ENCODE assay signal across 8 cellular contexts in the genomic region with DNA sequence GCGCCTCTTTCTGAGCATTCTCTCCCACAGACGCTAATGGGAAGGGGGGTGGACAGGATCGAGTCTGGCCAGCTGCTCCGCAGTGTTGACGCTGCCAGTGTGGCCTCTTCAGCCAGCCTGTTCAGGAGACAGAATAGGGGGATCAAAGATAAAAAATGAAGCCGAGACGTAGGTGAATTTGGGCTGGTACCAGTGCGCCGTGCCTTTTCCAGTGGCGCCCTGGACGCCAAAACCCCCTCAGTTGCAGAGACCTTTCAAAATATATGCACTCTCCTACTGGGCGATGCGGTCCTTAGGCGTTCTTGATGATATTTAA. TPM values are rescaled to one million over a fixed set of nuclear protein-coding genes. Genes with fewer than 3 reads are reported as not detected.
A peak's percentile ranks its signal among the peaks of the same experiment; 100 is the strongest.
DNase-seq lines count a peak whose midpoint lies in the region; ATAC-seq and TF ChIP-seq lines count a peak whose summit lies in the region.

No MANE protein-coding gene starts in this region.

- TF ChIP-seq CTCF in CD14-positive monocyte (IDR thresholded peaks at IDR 0.05): no peak

- DNase-seq in CD14-positive monocyte (ENCODE audit: low spot score) (no peak), iris pigment epithelial cell (ENCODE audit: low read depth) (peak; percentile 17), amniotic stem cell (lab: John Stamatoyannopoulos, UW) (no peak), NCI-H2081 treated with DMSO at 0.1 percent for 48 hours (lab: John Stamatoyannopoulos, UW) (no peak)
- no peak for DNase-seq in activated naive CD8-positive, alpha-beta T cell treated with anti-CD3 and anti-CD28 coated beads for 36 hours

- peak overlapping the region; percentile 73 for H3K27ac ChIP-seq in temporal lobe (ENCODE audit: low read depth, low read length)

- peak overlapping the region; percentile 95 to 97 for H3K4me3 Mint-ChIP-seq in CD14-positive monocyte
- peak overlapping the region; percentile 87 for H3K4me3 Mint-ChIP-seq in activated naive CD8-positive, alpha-beta T cell treated with anti-CD3 and anti-CD28 coated beads for 36 hours

- H3K4me1 Mint-ChIP-seq in CD14-positive monocyte: peaks cover 34% of the 10 kb centered on the region
- H3K4me1 Mint-ChIP-seq in activated naive CD8-positive, alpha-beta T cell treated with anti-CD3 and anti-CD28 coated beads for 36 hours: peaks cover 43% of the 10 kb centered on the region

- H3K27ac Mint-ChIP-seq in CD14-positive monocyte: peak overlapping the region; percentile 84 to 95 (median 91)
- peak overlapping the region; percentile 88 for H3K27ac Mint-ChIP-seq in activated naive CD8-positive, alpha-beta T cell treated with anti-CD3 and anti-CD28 coated beads for 36 hours

- H3K36me3 Mint-ChIP-seq in CD14-positive monocyte: peaks cover under 1 to 4% of the 10 kb centered on the region in 2 donors
- peaks cover 36% of the 10 kb centered on the region for H3K36me3 Mint-ChIP-seq in activated naive CD8-positive, alpha-beta T cell treated with anti-CD3 and anti-CD28 coated beads for 36 hours

- intact Hi-C loops in CD14-positive monocyte (cut with micrococcal nuclease): loop anchor here in 1 of 2 donors (5.0 to 10.0 kb wide), 2 partner anchors 82 to 291 kb away; partner anchors contain the start of gene DYRK1A

- H3K27me3 Mint-ChIP-seq in CD14-positive monocyte (ENCODE audit: low read depth in 3 of 3): peaks cover 0 to 4% (median 0%) of the 10 kb centered on the region in 3 donors
- H3K27me3 Mint-ChIP-seq in activated naive CD8-positive, alpha-beta T cell treated with anti-CD3 and anti-CD28 coated beads for 36 hours: no peaks in the 10 kb centered on the region

- ATAC-seq in HG03378 (IDR thresholded peaks at IDR 0.05; ENCODE audit: unreplicated experiment) (peak; percentile 4), GM18502 (IDR thresholded peaks at IDR 0.05; ENCODE audit: poor library complexity, unreplicated experiment) (no peak)

- no peaks in the 10 kb centered on the region for H3K9me3 Mint-ChIP-seq in CD14-positive monocyte
- peaks cover 4% of the 10 kb centered on the region for H3K9me3 Mint-ChIP-seq in activated naive CD8-positive, alpha-beta T cell treated with anti-CD3 and anti-CD28 coated beads for 36 hours

RNA-seq across cellular contexts. Expression of gene TTC3, which starts 1.1 kb away (rescaled TPM):
- 10 to 100 TPM in 1 of 2 donors, 1 to 10 TPM in 1; 9.6 to 17.9 TPM for polyA plus RNA-seq in CD14-positive monocyte
- total RNA-seq in activated naive CD8-positive, alpha-beta T cell treated with anti-CD3 and anti-CD28 coated beads for 36 hours: 10 to 100 TPM; 59.1 to 61.2 TPM
- total RNA-seq in temporal lobe: 832 TPM

RNA-seq across cellular contexts. Expression of gene PIGP, which starts 1.3 kb away (rescaled TPM):
- 10 to 100 TPM; 10.6 to 17.6 TPM for polyA plus RNA-seq in CD14-positive monocyte
- 10 to 100 TPM; 25.1 to 25.9 TPM for total RNA-seq in activated naive CD8-positive, alpha-beta T cell treated with anti-CD3 and anti-CD28 coated beads for 36 hours
- 5.2 TPM for total RNA-seq in temporal lobe

Comparison
In these comparisons a context has a peak if more than half of its experiments do, and no peak if none do; other contexts are left out.
1. RNA of gene TTC3, which starts 1.1 kb away (total RNA-seq): 832 TPM in temporal lobe (single experiment); 59.1 to 61.2 TPM in activated naive CD8-positive, alpha-beta T cell treated with anti-CD3 and anti-CD28 coated beads for 36 hours; every median in the first group is over 10 times any median in the second.